ENCODE assay signal across 26 cellular contexts in genomic region chr2:223079925-223080324, GRCh38.
"Had no signal": no experiment of that assay in that cellular context is flagged by ENCODE, and none has a peak within 500 bp of the region (broad histone marks: within the 10 kb centered on the region; RNA-seq: fewer than 3 reads in every experiment).

No MANE protein-coding gene starts in this region.

- H3K4me3 ChIP-seq: stomach, suprapubic skin, testis, thoracic aorta, thyroid gland, tibial nerve, transverse colon, upper lobe of left lung, upper lobe of right lung, uterus, vagina had no signal

- H3K27me3 ChIP-seq: stomach, suprapubic skin, testis, thyroid gland, tibial nerve, transverse colon, upper lobe of left lung, upper lobe of right lung, uterus, vagina had no signal

- ATAC-seq: stimulated activated effector memory CD8-positive, alpha-beta T cell treated with anti-CD3 and anti-CD28 coated beads, Interleukin-12 subunit alpha, Interleukin-12 subunit beta, amount 100 ng/mL, for 72 hours; stimulated activated memory B cell treated with anti-CD40 and anti-IgM and Interleukin-4, amounts not matched to agents 10 μg/mL and 1 μg/mL and 100 μg/mL, for 72 hours; stimulated activated naive B cell treated with anti-CD40 and anti-IgM and Interleukin-4, amounts not matched to agents 10 μg/mL and 1 μg/mL and 100 μg/mL, for 72 hours; stimulated activated naive CD8-positive, alpha-beta T cell treated with anti-CD3 and anti-CD28 coated beads, Interleukin-15, amount 100 ng/mL, for 72 hours; stimulated activated naive CD8-positive, alpha-beta T cell treated with anti-CD3 and anti-CD28 coated beads, Interleukin-15, Interleukin-2, amounts not matched to agents 100 U/mL and 50 U/mL, for 24 hours; upper lobe of right lung had no signal

- FAIRE-seq: urothelium cell line had no signal

- H3K9me3 ChIP-seq: stomach, suprapubic skin, testis, thoracic aorta, thyroid gland, tibial nerve, transverse colon, upper lobe of left lung, upper lobe of right lung, uterus, vagina had no signal

- H3K4me1 ChIP-seq: suprapubic skin, testis, thyroid gland, transverse colon, upper lobe of left lung, upper lobe of right lung, uterus, vagina had no signal

- H3K27ac ChIP-seq: stomach, suprapubic skin, testis, thoracic aorta, thyroid gland, tibial nerve, transverse colon, upper lobe of left lung, upper lobe of right lung, uterus, vagina had no signal

- DNase-seq: stimulated activated CD4-positive, alpha-beta T cell treated with anti-CD3 and anti-CD28 coated beads, Interleukin-2, amount 100 ng/mL, for 48 hours; stimulated activated CD4-positive, alpha-beta T cell treated with anti-CD3 and anti-CD28 coated beads, Interleukin-4, amount 100 ng/mL, for 1 hour; stimulated activated CD4-positive, alpha-beta T cell treated with anti-CD3 and anti-CD28 coated beads, Interleukin-4, amount 100 ng/mL, for 24 hours; stimulated activated CD4-positive, alpha-beta T cell treated with anti-CD3 and anti-CD28 coated beads, Interleukin-4, amount 100 ng/mL, for 4 hours; stimulated activated CD8-positive, alpha-beta memory T cell treated with anti-CD3 and anti-CD28 coated beads, Interleukin-4, amount 100 ng/mL, for 48 hours; stimulated activated naive B cell treated with anti-CD40 and anti-IgM and Interleukin-4, amounts not matched to agents 10 μg/mL and 1 μg/mL and 100 μg/mL, for 72 hours; stimulated activated naive CD4-positive, alpha-beta T cell; stimulated activated naive CD4-positive, alpha-beta T cell treated with Interleukin-2 at 50 U/mL for 16 hours; stimulated activated naive CD8-positive, alpha-beta T cell treated with anti-CD3 and anti-CD28 coated beads, Interleukin-15, amount 100 ng/mL, for 72 hours; stimulated activated naive CD8-positive, alpha-beta T cell treated with anti-CD3 and anti-CD28 coated beads, Interleukin-15, Interleukin-2, amounts not matched to agents 100 U/mL and 50 U/mL, for 24 hours; stomach; substantia nigra; testis; thyroid gland; transverse colon; trophoblast cell; upper lobe of left lung; upper lobe of right lung; uterus had no signal

- H3K36me3 ChIP-seq: stomach, suprapubic skin, thoracic aorta, thyroid gland, tibial nerve, transverse colon, upper lobe of left lung, upper lobe of right lung, uterus, vagina had no signal
